14 cellular contexts compared by ENCODE assay signal in genomic region chr12:124961055-124961454, GRCh38. TPM values are rescaled to one million over a fixed set of nuclear protein-coding genes. Genes with fewer than 3 reads are reported as not detected.
DNase-seq lines count a peak whose midpoint lies in the region; ATAC-seq and TF ChIP-seq lines count a peak whose summit lies in the region.
"Had no signal": no experiment of that assay in that cellular context is flagged by ENCODE, and none has a peak within 500 bp of the region (broad histone marks: within the 10 kb centered on the region; RNA-seq: fewer than 3 reads in every experiment).

No MANE protein-coding gene starts in this region.

- no peaks in the 10 kb centered on the region for H3K4me1 ChIP-seq in HEK293 (ENCODE audit: control insufficient read depth, insufficient read depth, low read length)
- no peaks in the 10 kb centered on the region for H3K4me1 ChIP-seq in trophoblast cell (ENCODE audit: control insufficient read depth in 1 of 2, insufficient read depth in 2 of 2, low read length in 2 of 2)
- H3K4me1 ChIP-seq: Caco-2 had no signal

- TF ChIP-seq CTCF in HEK293 (tag by site-specific recombination; IDR thresholded peaks at IDR 0.05) (no peak), glutamatergic neuron (IDR thresholded peaks at IDR 0.05; ENCODE audit: partially characterized antibody, unreplicated experiment) (no peak)

- no peak overlapping the region for H3K4me3 ChIP-seq in HEK293 (ENCODE audit: low read depth, low read length)
- H3K4me3 ChIP-seq in trophoblast cell (ENCODE audit: low read depth, low read length) = peak overlapping the region; percentile 60
- H3K4me3 ChIP-seq: GM23338 had no signal

- no peaks in the 10 kb centered on the region for H3K79me2 ChIP-seq in trophoblast cell (ENCODE audit: control insufficient read depth, insufficient read depth, low read length, poor library complexity)

- CTCF ChIA-PET in HEK293 (lab: Yijun Ruan, JAX) = interaction anchor here (0.8 to 1.1 kb wide), 2 partner anchors 21 to 54 kb away, joined by 3 read pairs; no protein-coding TSS in a partner anchor

- no peak overlapping the region for H3K4me3 Mint-ChIP-seq in activated CD4-positive, alpha-beta T cell treated with anti-CD3 and anti-CD28 coated beads, Interleukin-2, amount 10 ng/mL, durations not matched to agents 24 days and 14 days
- H3K4me3 Mint-ChIP-seq in glutamatergic neuron (ENCODE audit: unreplicated experiment) = peak overlapping the region; percentile 25
- H3K4me3 Mint-ChIP-seq: CD8-positive, alpha-beta memory T cell; GM23338 had no signal

- H3K79me1 ChIP-seq in trophoblast cell (ENCODE audit: low read length) = no peaks in the 10 kb centered on the region

- H2BK5ac ChIP-seq in trophoblast cell (ENCODE audit: low read depth, low read length, poor library complexity) = no peak overlapping the region

- H3K9ac ChIP-seq in trophoblast cell (ENCODE audit: low read length) = no peak overlapping the region

- no peaks in the 10 kb centered on the region for H3K4me1 Mint-ChIP-seq in activated CD4-positive, alpha-beta T cell treated with anti-CD3 and anti-CD28 coated beads, Interleukin-2, amount 10 ng/mL, durations not matched to agents 24 days and 14 days
- H3K4me1 Mint-ChIP-seq in glutamatergic neuron (ENCODE audit: low read depth, unreplicated experiment) = no peaks in the 10 kb centered on the region
- H3K4me1 Mint-ChIP-seq: CD8-positive, alpha-beta memory T cell; GM23338 had no signal

- H4K8ac ChIP-seq in trophoblast cell (ENCODE audit: low read depth, low read length) = no peak overlapping the region

- no peak overlapping the region for H3K27ac ChIP-seq in HEK293 (ENCODE audit: extremely low read depth, low read depth, low read length)
- H3K27ac ChIP-seq in trophoblast cell (ENCODE audit: low read depth, low read length) = no peak overlapping the region
- H3K27ac ChIP-seq: 22Rv1 had no signal

- H3K27me3 Mint-ChIP-seq in activated CD4-positive, alpha-beta T cell treated with anti-CD3 and anti-CD28 coated beads, Interleukin-2, amount 10 ng/mL, durations not matched to agents 24 days and 14 days = no peaks in the 10 kb centered on the region
- H3K27me3 Mint-ChIP-seq in glutamatergic neuron (ENCODE audit: unreplicated experiment) = peaks cover 5% of the 10 kb centered on the region
- H3K27me3 Mint-ChIP-seq: CD8-positive, alpha-beta memory T cell had no signal

- H2AK5ac ChIP-seq in trophoblast cell (ENCODE audit: low read length) = no peak overlapping the region

- H3K36me3 ChIP-seq in HEK293 (ENCODE audit: control insufficient read depth in 2 of 2, insufficient read depth in 1 of 2, low read length in 2 of 2) (peaks cover 13 to 73% of the 10 kb centered on the region in 2 experiments; a peak in 2 of 3 replicates), trophoblast cell (ENCODE audit: control insufficient read depth in 1 of 2, insufficient read depth in 2 of 2, low read length in 2 of 2) (peaks cover 56 to 59% of the 10 kb centered on the region in 2 experiments)

- ATAC-seq in GM18520 (IDR thresholded peaks at IDR 0.05; ENCODE audit: unreplicated experiment) = no peak
- ATAC-seq: GM23338 had no signal

- H3K9me3 Mint-ChIP-seq in activated CD4-positive, alpha-beta T cell treated with anti-CD3 and anti-CD28 coated beads, Interleukin-2, amount 10 ng/mL, durations not matched to agents 24 days and 14 days = no peaks in the 10 kb centered on the region
- H3K9me3 Mint-ChIP-seq in glutamatergic neuron (ENCODE audit: unreplicated experiment) = no peaks in the 10 kb centered on the region
- H3K9me3 Mint-ChIP-seq: CD8-positive, alpha-beta memory T cell; GM23338 had no signal

- H2BK12ac ChIP-seq in trophoblast cell (ENCODE audit: low read length) = no peak overlapping the region

- POLR2A ChIA-PET in HEK293 (lab: Yijun Ruan, JAX) = no interaction called here

- H3K27ac Mint-ChIP-seq in activated CD4-positive, alpha-beta T cell treated with anti-CD3 and anti-CD28 coated beads, Interleukin-2, amount 10 ng/mL, durations not matched to agents 24 days and 14 days = peak overlapping the region; percentile 69
- no peak overlapping the region for H3K27ac Mint-ChIP-seq in glutamatergic neuron (ENCODE audit: unreplicated experiment)
- H3K27ac Mint-ChIP-seq: GM23338 had no signal

- intact Hi-C loops in activated CD4-positive, alpha-beta T cell treated with anti-CD3 and anti-CD28 coated beads, Interleukin-2, amount 10 ng/mL, durations not matched to agents 24 days and 14 days (cut with micrococcal nuclease) = no loop called here

- H3K36me3 Mint-ChIP-seq in activated CD4-positive, alpha-beta T cell treated with anti-CD3 and anti-CD28 coated beads, Interleukin-2, amount 10 ng/mL, durations not matched to agents 24 days and 14 days (ENCODE audit: low read depth) = peaks cover 58% of the 10 kb centered on the region
- H3K36me3 Mint-ChIP-seq in glutamatergic neuron (ENCODE audit: unreplicated experiment) = no peaks in the 10 kb centered on the region

- no peak overlapping the region for H3K23ac ChIP-seq in trophoblast cell (ENCODE audit: low read length)

- no peak for DNase-seq in activated CD4-positive, alpha-beta T cell treated with anti-CD3 and anti-CD28 coated beads, Interleukin-2, amount 10 ng/mL, durations not matched to agents 24 days and 14 days
- DNase-seq in activated CD4-positive, alpha-beta T cell treated with anti-CD3 and anti-CD28 coated beads, Interleukin-2, amount 50 U/mL, for 48 hours = no peak
- DNase-seq in glutamatergic neuron = no peak
- DNase-seq in trophoblast cell = no peak
- no peak for DNase-seq in NK-92 treated with Interleukin-12 subunit alpha and Interleukin-12 subunit beta, amount 100 ng/mL, for 24 hours (lab: John Stamatoyannopoulos, UW)
- DNase-seq in occipital lobe (lab: John Stamatoyannopoulos, UW) = no peak
- DNase-seq: Caco-2; CD8-positive, alpha-beta memory T cell; H7; KBM-7 had no signal

- no peak overlapping the region for H3K18ac ChIP-seq in trophoblast cell (ENCODE audit: low read length)

- H4K91ac ChIP-seq in trophoblast cell (ENCODE audit: low read depth, low read length) = no peak overlapping the region

- no peak overlapping the region for H3K4ac ChIP-seq in trophoblast cell (ENCODE audit: low read depth, low read length)

- H2BK120ac ChIP-seq in trophoblast cell (ENCODE audit: insufficient read depth, low read length, poor library complexity) = no peak overlapping the region

- H2AFZ ChIP-seq in trophoblast cell (ENCODE audit: insufficient read depth, low read length, poor library complexity) = no peak overlapping the region
- H2AFZ ChIP-seq: GM23338 had no signal

- no peak overlapping the region for H4K12ac ChIP-seq in trophoblast cell (ENCODE audit: low read depth, low read length)

- H3K27me3 ChIP-seq in trophoblast cell (ENCODE audit: insufficient read depth, low read length) = no peaks in the 10 kb centered on the region

- no peak overlapping the region for H3K4me2 ChIP-seq in trophoblast cell (ENCODE audit: low read length)
- H3K4me2 ChIP-seq: GM23338 had no signal

- no CpG with 5 or more reads among the region's 29 CpGs for WGBS in trophoblast cell (ENCODE audit: extremely low coverage, insufficient coverage, insufficient read length)

- H3K9me3 ChIP-seq in HEK293 (ENCODE audit: control insufficient read depth, insufficient read depth, low read depth, low read length) (no peaks in the 10 kb centered on the region), trophoblast cell (ENCODE audit: insufficient read depth, low read depth, low read length) (peaks cover 7% of the 10 kb centered on the region)
- H3K9me3 ChIP-seq: Caco-2 had no signal

- no peak overlapping the region for H3K14ac ChIP-seq in trophoblast cell (ENCODE audit: low read length)

TF ChIP-seq in HEK293, 187 proteins besides CTCF, POLR2A, EP300 and RAD21:
- TF ChIP-seq, protein P1, sequence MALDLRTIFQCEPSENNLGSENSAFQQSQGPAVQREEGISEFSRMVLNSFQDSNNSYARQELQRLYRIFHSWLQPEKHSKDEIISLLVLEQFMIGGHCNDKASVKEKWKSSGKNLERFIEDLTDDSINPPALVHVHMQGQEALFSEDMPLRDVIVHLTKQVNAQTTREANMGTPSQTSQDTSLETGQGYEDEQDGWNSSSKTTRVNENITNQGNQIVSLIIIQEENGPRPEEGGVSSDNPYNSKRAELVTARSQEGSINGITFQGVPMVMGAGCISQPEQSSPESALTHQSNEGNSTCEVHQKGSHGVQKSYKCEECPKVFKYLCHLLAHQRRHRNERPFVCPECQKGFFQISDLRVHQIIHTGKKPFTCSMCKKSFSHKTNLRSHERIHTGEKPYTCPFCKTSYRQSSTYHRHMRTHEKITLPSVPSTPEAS (tag by site-specific recombination; IDR thresholded peaks at IDR 0.05) = peak; percentile 80
- TF ChIP-seq ZSCAN16 (tag by site-specific recombination; IDR thresholded peaks at IDR 0.05) = no peak

RNA-seq across cellular contexts. Expression of gene DHX37, which starts 27.9 kb away (rescaled TPM):
- 52.4 and 53.0 TPM in 2 replicates for total RNA-seq in activated CD4-positive, alpha-beta T cell treated with anti-CD3 and anti-CD28 coated beads, Interleukin-2, amount 10 ng/mL, durations not matched to agents 24 days and 14 days
- total RNA-seq in glutamatergic neuron (ENCODE audit: unreplicated experiment) (9.8 TPM), occipital lobe (13.3 TPM)
- 10.0 and 11.2 TPM in 2 replicates for polyA plus RNA-seq in trophoblast cell (2013)

RNA-seq across cellular contexts. Expression of gene BRI3BP, which starts 32.4 kb away (rescaled TPM):
- 37.4 and 38.1 TPM in 2 replicates for total RNA-seq in activated CD4-positive, alpha-beta T cell treated with anti-CD3 and anti-CD28 coated beads, Interleukin-2, amount 10 ng/mL, durations not matched to agents 24 days and 14 days
- 1.5 TPM for total RNA-seq in glutamatergic neuron (ENCODE audit: unreplicated experiment)
- polyA plus RNA-seq in trophoblast cell (2013) = 4.8 and 5.1 TPM in 2 replicates
- total RNA-seq in occipital lobe = 21.4 TPM

RNA-seq across cellular contexts. Expression of gene UBC, which starts 46.6 kb away (rescaled TPM):
- 778 and 788 TPM in 2 replicates for total RNA-seq in activated CD4-positive, alpha-beta T cell treated with anti-CD3 and anti-CD28 coated beads, Interleukin-2, amount 10 ng/mL, durations not matched to agents 24 days and 14 days
- total RNA-seq in glutamatergic neuron (ENCODE audit: unreplicated experiment) (966 TPM), occipital lobe (1,477 TPM)
- polyA plus RNA-seq in trophoblast cell (2013) = 1,300 and 1,363 TPM in 2 replicates
